In genomic region chr1:84720275-84720780, GRCh38 we compare ENCODE assay signal across 13 cellular contexts. TPM values are rescaled to one million over a fixed set of nuclear protein-coding genes. Genes with fewer than 3 reads are reported as not detected.
DNase-seq lines count a peak whose midpoint lies in the region; ATAC-seq and TF ChIP-seq lines count a peak whose summit lies in the region.
"Had no signal": no experiment of that assay in that cellular context is flagged by ENCODE, and none has a peak within 500 bp of the region (broad histone marks: within the 10 kb centered on the region; RNA-seq: fewer than 3 reads in every experiment).

No MANE protein-coding gene starts in this region.

- H3K27me3 Mint-ChIP-seq in natural killer cell (ENCODE audit: low read depth in 2 of 2) = peaks cover 8 to 18% of the 10 kb centered on the region in 2 donors
- H3K27me3 Mint-ChIP-seq: IgD-negative memory B cell, T-cell had no signal

- no peak overlapping the region for H3K27ac ChIP-seq in parathyroid adenoma
- H3K27ac ChIP-seq: gastrocnemius medialis, neutrophil had no signal

- no peaks in the 10 kb centered on the region for H3K79me2 ChIP-seq in parathyroid adenoma

- H3K27me3 ChIP-seq in parathyroid adenoma (ENCODE audit: control insufficient read depth, insufficient read depth, low read length) = no peaks in the 10 kb centered on the region
- H3K27me3 ChIP-seq: gastrocnemius medialis, neutrophil had no signal

- no peak overlapping the region for H3K4me3 ChIP-seq in parathyroid adenoma (ENCODE audit: low read depth, low read length)
- H3K4me3 ChIP-seq: gastrocnemius medialis had no signal

- peaks cover 0 to 9% of the 10 kb centered on the region in 2 donors for H3K4me1 Mint-ChIP-seq in natural killer cell
- H3K4me1 Mint-ChIP-seq: IgD-negative memory B cell, T-cell had no signal

- no peak overlapping the region for H3K4me2 ChIP-seq in parathyroid adenoma (ENCODE audit: low read length)

- H2AFZ ChIP-seq in parathyroid adenoma = peak overlapping the region; percentile 33

- intact Hi-C loops in natural killer cell (cut with micrococcal nuclease) = no loop called here

- no peaks in the 10 kb centered on the region for H3K36me3 Mint-ChIP-seq in natural killer cell
- H3K36me3 Mint-ChIP-seq: T-cell had no signal

- no peak overlapping the region for H3K9ac ChIP-seq in parathyroid adenoma

- DNase-seq in epidermal melanocyte (ENCODE audit: insufficient read length, low spot score) (peak; percentile 37), natural killer cell (no peak)
- DNase-seq: gastrocnemius medialis, NCI-H524, T-cell had no signal

- no peaks in the 10 kb centered on the region for H3K9me3 ChIP-seq in parathyroid adenoma (ENCODE audit: control insufficient read depth, low read length)
- H3K9me3 ChIP-seq: gastrocnemius medialis, neutrophil had no signal

- no peaks in the 10 kb centered on the region for H3K9me3 Mint-ChIP-seq in natural killer cell
- H3K9me3 Mint-ChIP-seq: IgD-negative memory B cell, T-cell had no signal

- H3K36me3 ChIP-seq in parathyroid adenoma (ENCODE audit: control insufficient read depth, insufficient read depth, low read length) = no peaks in the 10 kb centered on the region
- H3K36me3 ChIP-seq: gastrocnemius medialis, neutrophil had no signal

- TF ChIP-seq CTCF in parathyroid adenoma (IDR thresholded peaks at IDR 0.05) = no peak
- no peak for TF ChIP-seq CTCF in natural killer cell (IDR thresholded peaks at IDR 0.05)

- ATAC-seq in GM18502 (IDR thresholded peaks at IDR 0.05; ENCODE audit: poor library complexity, unreplicated experiment) = peak; percentile 57
- peak; percentile 69 for ATAC-seq in HG03108 (IDR thresholded peaks at IDR 0.05; ENCODE audit: unreplicated experiment)
- no peak for ATAC-seq in natural killer cell
- ATAC-seq in HG02884 (IDR thresholded peaks at IDR 0.05; ENCODE audit: unreplicated experiment) = no peak
- no peak for ATAC-seq in HG03159 (IDR thresholded peaks at IDR 0.05; ENCODE audit: unreplicated experiment)
- ATAC-seq in HG03039 (IDR thresholded peaks at IDR 0.05; ENCODE audit: unreplicated experiment) = no peak
- ATAC-seq: gastrocnemius medialis had no signal

- H3K4me1 ChIP-seq in parathyroid adenoma = no peaks in the 10 kb centered on the region

- no peak overlapping the region for H3K27ac Mint-ChIP-seq in natural killer cell
- H3K27ac Mint-ChIP-seq: IgD-negative memory B cell, T-cell had no signal

- no peak overlapping the region for H3K4me3 Mint-ChIP-seq in natural killer cell
- H3K4me3 Mint-ChIP-seq: IgD-negative memory B cell, T-cell had no signal

RNA-seq across cellular contexts. Expression of gene SSX2IP, which starts 30.1 kb away (rescaled TPM):
- total RNA-seq in natural killer cell = 10 to 100 TPM; 24.2 to 35.8 (median 27.2) TPM

Comparison
In these comparisons a context has a peak if more than half of its experiments do, and no peak if none do; other contexts are left out.
1. ATAC-seq: peak in GM18502 (single experiment) and HG03108 (single experiment); none in natural killer cell (0 of 3), HG02884 (single experiment), HG03159 (single experiment) and HG03039 (single experiment).